26 cellular contexts compared by ENCODE assay signal in genomic region chr5:159640376-159640775, GRCh38.
"Had no signal": no experiment of that assay in that cellular context is flagged by ENCODE, and none has a peak within 500 bp of the region (broad histone marks: within the 10 kb centered on the region; RNA-seq: fewer than 3 reads in every experiment).

No MANE protein-coding gene starts in this region.

- H3K36me3 Mint-ChIP-seq: activated naive CD8-positive, alpha-beta T cell treated with anti-CD3 and anti-CD28 coated beads for 36 hours had no signal

- H3K4me1 ChIP-seq: ascending aorta, SJCRH30 had no signal

- H3K27ac ChIP-seq: ascending aorta, cardiac muscle cell, KMS-11, SJCRH30, SK-N-MC had no signal

- H3K9me3 Mint-ChIP-seq: activated CD4-positive, alpha-beta T cell treated with anti-CD3 and anti-CD28 coated beads, Interleukin-2, amount 10 ng/mL, durations not matched to agents 24 days and 14 days; activated CD8-positive, alpha-beta T cell treated with anti-CD3 and anti-CD28 coated beads for 36 hours; activated T-cell treated with anti-CD3 and anti-CD28 coated beads, Interleukin-2, amount 50 U/mL, for 24 hours; activated T-helper 1 cell treated with anti-CD3 and anti-CD28 coated beads, Interleukin-12 subunit alpha, Interleukin-12 subunit beta, Interleukin-2, Interleukin-4 antibody, amounts not matched to agents 30 ng/mL and 10 ng/mL and 1 ng/mL, durations not matched to agents 14 hours and 24 hours and 36 hours; central memory CD8-positive, alpha-beta T cell had no signal

- H3K36me3 ChIP-seq: ascending aorta, cardiac muscle cell, SJCRH30 had no signal

- H3K4me2 ChIP-seq: KMS-11 had no signal

- H3K9me3 ChIP-seq: SJCRH30 had no signal

- H3K9ac ChIP-seq: KMS-11 had no signal

- H3K27me3 ChIP-seq: ascending aorta, cardiac muscle cell, SJCRH30 had no signal

- H3K4me3 Mint-ChIP-seq: activated CD4-positive, alpha-beta T cell treated with anti-CD3 and anti-CD28 coated beads, Interleukin-2, amount 10 ng/mL, durations not matched to agents 24 days and 14 days; activated CD8-positive, alpha-beta T cell treated with anti-CD3 and anti-CD28 coated beads for 36 hours; activated naive CD8-positive, alpha-beta T cell treated with anti-CD3 and anti-CD28 coated beads for 36 hours; activated T-cell treated with anti-CD3 and anti-CD28 coated beads, Interleukin-2, amount 50 U/mL, for 24 hours; activated T-helper 1 cell treated with anti-CD3 and anti-CD28 coated beads, Interleukin-12 subunit alpha, Interleukin-12 subunit beta, Interleukin-2, Interleukin-4 antibody, amounts not matched to agents 30 ng/mL and 10 ng/mL and 1 ng/mL, durations not matched to agents 14 hours and 24 hours and 36 hours; central memory CD8-positive, alpha-beta T cell had no signal

- ATAC-seq: activated CD8-positive, alpha-beta T cell treated with anti-CD3 and anti-CD28 coated beads for 36 hours; Panc1 had no signal

- H3K27ac Mint-ChIP-seq: activated CD4-positive, alpha-beta T cell treated with anti-CD3 and anti-CD28 coated beads, Interleukin-2, amount 10 ng/mL, durations not matched to agents 24 days and 14 days; activated CD8-positive, alpha-beta T cell treated with anti-CD3 and anti-CD28 coated beads for 36 hours; activated naive CD8-positive, alpha-beta T cell treated with anti-CD3 and anti-CD28 coated beads for 36 hours; activated T-cell treated with anti-CD3 and anti-CD28 coated beads, Interleukin-2, amount 50 U/mL, for 24 hours; activated T-helper 1 cell treated with anti-CD3 and anti-CD28 coated beads, Interleukin-12 subunit alpha, Interleukin-12 subunit beta, Interleukin-2, Interleukin-4 antibody, amounts not matched to agents 30 ng/mL and 10 ng/mL and 1 ng/mL, durations not matched to agents 14 hours and 24 hours and 36 hours had no signal

- H3K4me1 Mint-ChIP-seq: activated CD4-positive, alpha-beta T cell treated with anti-CD3 and anti-CD28 coated beads, Interleukin-2, amount 10 ng/mL, durations not matched to agents 24 days and 14 days; activated naive CD8-positive, alpha-beta T cell treated with anti-CD3 and anti-CD28 coated beads for 36 hours; central memory CD8-positive, alpha-beta T cell had no signal

- H3K4me3 ChIP-seq: ascending aorta, cardiac muscle cell, SJCRH30, SK-N-MC had no signal

- DNase-seq: activated CD4-positive, alpha-beta T cell treated with anti-CD3 and anti-CD28 coated beads, Interleukin-2, amount 10 ng/mL, durations not matched to agents 24 days and 14 days; activated CD4-positive, alpha-beta T cell treated with anti-CD3 and anti-CD28 coated beads, Interleukin-2, amount 50 U/mL, for 4 hours; activated CD8-positive, alpha-beta T cell treated with anti-CD3 and anti-CD28 coated beads for 36 hours; activated naive CD4-positive, alpha-beta T cell; activated naive CD4-positive, alpha-beta T cell treated with anti-CD3 and anti-CD28 coated beads, Interleukin-2, amount 50 U/mL, for 16 hours; activated naive CD8-positive, alpha-beta T cell treated with anti-CD3 and anti-CD28 coated beads for 36 hours; activated T-cell treated with anti-CD3 and anti-CD28 coated beads, Interleukin-2, amount 50 U/mL, for 24 hours; amygdala; MM.1S; MV-4-11; NCI-H1092; NCI-H1436 treated with DMSO at 0.1 percent for 48 hours; NCI-H1694 treated with DMSO at 0.1 percent for 48 hours; NCI-H2029; NCI-H345; NCI-H526 treated with DMSO at 0.1 percent for 48 hours; NCI-H774; SHP77; SJCRH30 had no signal
